Comparison of ENCODE assay signal across 8 cellular contexts in genomic region chr19:35135389-35135909, GRCh38. TPM values are rescaled to one million over a fixed set of nuclear protein-coding genes. Genes with fewer than 3 reads are reported as not detected.
DNase-seq lines count a peak whose midpoint lies in the region; ATAC-seq, FAIRE-seq and TF ChIP-seq lines count a peak whose summit lies in the region.

No MANE protein-coding gene starts in this region.

- 0% methylated on average over 7 of the region's 7 CpGs for WGBS in A549 (ENCODE audit: missing lambda C conversion rate)

- in situ Hi-C loops in GM13977 (cut with MboI; ENCODE audit: low pct_unique_long_range_greater_than_20kb, low sequenced_read_pairs, unreplicated experiment): no loop called here

- peak; percentile 95 for TF ChIP-seq CTCF in A549 (IDR thresholded peaks at IDR 0.05)
- peak; percentile 93 for TF ChIP-seq CTCF in GM13977 (IDR thresholded peaks at IDR 0.05; ENCODE audit: extremely low read depth, insufficient read depth, missing control alignments)
- peak; percentile 92 for TF ChIP-seq CTCF in lower lobe of right lung (IDR thresholded peaks at IDR 0.05)

- ATAC-seq in A549 (peak; percentile 64 to 91), lower lobe of right lung (peak; percentile 78 to 80), GM19328 (IDR thresholded peaks at IDR 0.05; ENCODE audit: unreplicated experiment) (no peak)

- H3K4me1 ChIP-seq in A549: peaks cover 5% of the 10 kb centered on the region; the same call in 1 of the 3 replicates
- peaks cover 17% of the 10 kb centered on the region for H3K4me1 ChIP-seq in lower lobe of right lung

- no peak overlapping the region for H3K4me3 ChIP-seq in A549
- peak overlapping the region; percentile 7 for H3K4me3 ChIP-seq in lower lobe of right lung

- TF ChIP-seq RAD21 in A549 (conservative IDR thresholded peaks at IDR 0.05 in 1 of 2, IDR thresholded peaks at IDR 0.05 in 1 of 2): peak; percentile 76 to 86

- CTCF ChIA-PET in A549 (lab: Yijun Ruan, JAX): interaction anchor here (0.6 to 11.0 kb wide), 65 partner anchors 11 to 496 kb away, joined by 3 to 148 read pairs (median 6); partner anchors contain the start of genes FXYD3, FXYD5, HAMP and ZNF30

- POLR2A ChIA-PET in A549 (lab: Yijun Ruan, JAX): interaction anchor here (0.8 kb wide), 1 partner anchor 129 kb away, joined by 3 read pairs; no protein-coding TSS in a partner anchor

- no peaks in the 10 kb centered on the region for H3K9me3 ChIP-seq in A549
- H3K9me3 ChIP-seq in lower lobe of right lung: no peaks in the 10 kb centered on the region

- no peaks in the 10 kb centered on the region for H3K27me3 ChIP-seq in lower lobe of right lung (ENCODE audit: low read depth)

- TF ChIP-seq POLR2A in A549 (IDR thresholded peaks at IDR 0.05; ENCODE audit: low read length): no peak

- no peak for TF ChIP-seq EP300 in A549 (IDR thresholded peaks at IDR 0.05)

- DNase-seq in A549 (ENCODE audit: low read depth in 1 of 2, low spot score in 1 of 2) (peak; percentile 81 to 99), GM13977 (ENCODE audit: low spot score) (peak; percentile 93), NCI-H226 (peak; percentile 30), dermis microvascular lymphatic vessel endothelial cell (ENCODE audit: low read depth in 2 of 2) (peak; percentile 35 to 71), lower lobe of right lung (peak; percentile 83)
- DNase-seq in activated CD4-positive, alpha-beta T cell treated with anti-CD3 and anti-CD28 coated beads, Interleukin-2, amount 50 U/mL, for 1 hour: peak; percentile 66
- peak; percentile 41 for DNase-seq in stimulated activated CD8-positive, alpha-beta memory T cell treated with anti-CD3 and anti-CD28 coated beads, Interleukin-12 subunit alpha, Interleukin-12 subunit beta, amount 100 ng/mL, for 1 hour (ENCODE audit: low read depth)

- no peak overlapping the region for H3K4me2 ChIP-seq in A549

- peak; percentile 92 for FAIRE-seq in A549 (lab: Jason Lieb, UNC)

- no peaks in the 10 kb centered on the region for H3K36me3 ChIP-seq in lower lobe of right lung

- intact Hi-C loops in lower lobe of right lung (cut with DNase I): no loop called here

- H3K27ac ChIP-seq in A549 (no peak overlapping the region), lower lobe of right lung (peak overlapping the region; percentile 46)

TF ChIP-seq in A549, 52 proteins besides CTCF, POLR2A, EP300 and RAD21:
- no peak for TF ChIP-seq RFX5 (IDR thresholded peaks at IDR 0.05)
- TF ChIP-seq, protein P1, sequence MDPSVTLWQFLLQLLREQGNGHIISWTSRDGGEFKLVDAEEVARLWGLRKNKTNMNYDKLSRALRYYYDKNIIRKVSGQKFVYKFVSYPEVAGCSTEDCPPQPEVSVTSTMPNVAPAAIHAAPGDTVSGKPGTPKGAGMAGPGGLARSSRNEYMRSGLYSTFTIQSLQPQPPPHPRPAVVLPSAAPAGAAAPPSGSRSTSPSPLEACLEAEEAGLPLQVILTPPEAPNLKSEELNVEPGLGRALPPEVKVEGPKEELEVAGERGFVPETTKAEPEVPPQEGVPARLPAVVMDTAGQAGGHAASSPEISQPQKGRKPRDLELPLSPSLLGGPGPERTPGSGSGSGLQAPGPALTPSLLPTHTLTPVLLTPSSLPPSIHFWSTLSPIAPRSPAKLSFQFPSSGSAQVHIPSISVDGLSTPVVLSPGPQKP (IDR thresholded peaks at IDR 0.05; ENCODE audit: low read depth, low read length): no peak
- TF ChIP-seq, protein P2, sequence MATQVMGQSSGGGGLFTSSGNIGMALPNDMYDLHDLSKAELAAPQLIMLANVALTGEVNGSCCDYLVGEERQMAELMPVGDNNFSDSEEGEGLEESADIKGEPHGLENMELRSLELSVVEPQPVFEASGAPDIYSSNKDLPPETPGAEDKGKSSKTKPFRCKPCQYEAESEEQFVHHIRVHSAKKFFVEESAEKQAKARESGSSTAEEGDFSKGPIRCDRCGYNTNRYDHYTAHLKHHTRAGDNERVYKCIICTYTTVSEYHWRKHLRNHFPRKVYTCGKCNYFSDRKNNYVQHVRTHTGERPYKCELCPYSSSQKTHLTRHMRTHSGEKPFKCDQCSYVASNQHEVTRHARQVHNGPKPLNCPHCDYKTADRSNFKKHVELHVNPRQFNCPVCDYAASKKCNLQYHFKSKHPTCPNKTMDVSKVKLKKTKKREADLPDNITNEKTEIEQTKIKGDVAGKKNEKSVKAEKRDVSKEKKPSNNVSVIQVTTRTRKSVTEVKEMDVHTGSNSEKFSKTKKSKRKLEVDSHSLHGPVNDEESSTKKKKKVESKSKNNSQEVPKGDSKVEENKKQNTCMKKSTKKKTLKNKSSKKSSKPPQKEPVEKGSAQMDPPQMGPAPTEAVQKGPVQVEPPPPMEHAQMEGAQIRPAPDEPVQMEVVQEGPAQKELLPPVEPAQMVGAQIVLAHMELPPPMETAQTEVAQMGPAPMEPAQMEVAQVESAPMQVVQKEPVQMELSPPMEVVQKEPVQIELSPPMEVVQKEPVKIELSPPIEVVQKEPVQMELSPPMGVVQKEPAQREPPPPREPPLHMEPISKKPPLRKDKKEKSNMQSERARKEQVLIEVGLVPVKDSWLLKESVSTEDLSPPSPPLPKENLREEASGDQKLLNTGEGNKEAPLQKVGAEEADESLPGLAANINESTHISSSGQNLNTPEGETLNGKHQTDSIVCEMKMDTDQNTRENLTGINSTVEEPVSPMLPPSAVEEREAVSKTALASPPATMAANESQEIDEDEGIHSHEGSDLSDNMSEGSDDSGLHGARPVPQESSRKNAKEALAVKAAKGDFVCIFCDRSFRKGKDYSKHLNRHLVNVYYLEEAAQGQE (IDR thresholded peaks at IDR 0.05): peak; percentile 77
- TF ChIP-seq FOSL2 (IDR thresholded peaks at IDR 0.05): no peak
- TF ChIP-seq FOSL2 (CRISPR knock-in tag; IDR thresholded peaks at IDR 0.05): no peak
- TF ChIP-seq ESRRA (IDR thresholded peaks at IDR 0.05; ENCODE audit: borderline replicate concordance, low read length): no peak
- no peak for TF ChIP-seq ATOH8 (CRISPR knock-in tag; IDR thresholded peaks at IDR 0.05; ENCODE audit: low read depth)
- TF ChIP-seq SMC3 (IDR thresholded peaks at IDR 0.05): peak; percentile 95
- TF ChIP-seq MAZ (IDR thresholded peaks at IDR 0.05; ENCODE audit: borderline replicate concordance, low read depth, low read length): 0 out of 2 replicates have a peak, but pooled peaks have one; percentile 28
- no peak for TF ChIP-seq PBX3 (IDR thresholded peaks at IDR 0.05)

RNA-seq across cellular contexts. Expression of gene LGI4, which starts 0.6 kb away (rescaled TPM):
- polyA plus RNA-seq in A549 (2011; rRNA removed) (0.06 and 0.13 TPM in 2 replicates), A549 (2017; fragmentation: RNase III; extraction: RNeasy Plus Mini Kit Qiagen cat#74134 plus additional on column Dnase treatment) (0.09 to 0.16 TPM (median 0.12 TPM) in 3 replicates)
- polyA plus RNA-seq in A549 (2012; cell fraction: cytosol; rRNA removed): 0.06 and 0.09 TPM in 2 replicates
- 0.92 and 1.1 TPM in 2 replicates for polyA plus RNA-seq in A549 (2012; cell fraction: nucleus; rRNA removed)
- 0.21 and 0.29 TPM in 2 replicates for polyA minus RNA-seq in A549 (2011; rRNA and poly(A)+ RNA removed)
- total RNA-seq in dermis microvascular lymphatic vessel endothelial cell (not detected in 2 replicates), lower lobe of right lung (6.3 TPM)

RNA-seq across cellular contexts. Expression of gene FXYD1, which starts 3.2 kb away (rescaled TPM):
- polyA plus RNA-seq in A549 (2011; rRNA removed) (not detected in 2 replicates), A549 (2017; fragmentation: RNase III; extraction: RNeasy Plus Mini Kit Qiagen cat#74134 plus additional on column Dnase treatment) (not detected in 3 replicates)
- 0.06 and 0.13 TPM in 2 replicates for polyA plus RNA-seq in A549 (2012; cell fraction: cytosol; rRNA removed)
- polyA plus RNA-seq in A549 (2012; cell fraction: nucleus; rRNA removed): 0.10 and 0.13 TPM in 2 replicates
- not detected in 2 replicates for polyA minus RNA-seq in A549 (2011; rRNA and poly(A)+ RNA removed)
- total RNA-seq in dermis microvascular lymphatic vessel endothelial cell (not detected in 2 replicates), lower lobe of right lung (49.7 TPM)

RNA-seq across cellular contexts. Expression of gene FXYD7, which starts 7.6 kb away (rescaled TPM):
- polyA plus RNA-seq in A549 (2011; rRNA removed) (not detected in 2 replicates), A549 (2017; fragmentation: RNase III; extraction: RNeasy Plus Mini Kit Qiagen cat#74134 plus additional on column Dnase treatment) (0.15 TPM in 1 of 3 replicates, not detected in the others)
- 0.20 and 0.21 TPM in 2 replicates for polyA plus RNA-seq in A549 (2012; cell fraction: cytosol; rRNA removed)
- 0.09 and 0.12 TPM in 2 replicates for polyA plus RNA-seq in A549 (2012; cell fraction: nucleus; rRNA removed)
- polyA minus RNA-seq in A549 (2011; rRNA and poly(A)+ RNA removed): not detected in 2 replicates
- total RNA-seq in dermis microvascular lymphatic vessel endothelial cell (not detected in 2 replicates), lower lobe of right lung (not detected)

RNA-seq across cellular contexts. Expression of gene FXYD5, which starts 19.1 kb away (rescaled TPM):
- 70.8 and 77.3 TPM in 2 replicates for polyA plus RNA-seq in A549 (2011; rRNA removed)
- 191 and 198 TPM in 2 replicates for polyA plus RNA-seq in A549 (2012; cell fraction: cytosol; rRNA removed)
- 126 and 158 TPM in 2 replicates for polyA plus RNA-seq in A549 (2012; cell fraction: nucleus; rRNA removed)
- 106 to 116 TPM (median 113 TPM) in 3 replicates for polyA plus RNA-seq in A549 (2017; fragmentation: RNase III; extraction: RNeasy Plus Mini Kit Qiagen cat#74134 plus additional on column Dnase treatment)
- polyA minus RNA-seq in A549 (2011; rRNA and poly(A)+ RNA removed): 154 and 174 TPM in 2 replicates
- total RNA-seq in dermis microvascular lymphatic vessel endothelial cell: 17.1 and 22.4 TPM in 2 replicates
- total RNA-seq in lower lobe of right lung: 152 TPM

RNA-seq across cellular contexts. Expression of gene FXYD3, which starts 19.8 kb away (rescaled TPM):
- polyA plus RNA-seq in A549 (2011; rRNA removed) (0.32 and 0.46 TPM in 2 replicates), A549 (2017; fragmentation: RNase III; extraction: RNeasy Plus Mini Kit Qiagen cat#74134 plus additional on column Dnase treatment) (0.16 TPM in 1 of 3 replicates, not detected in the others)
- 0.05 and 0.07 TPM in 2 replicates for polyA plus RNA-seq in A549 (2012; cell fraction: cytosol; rRNA removed)
- polyA plus RNA-seq in A549 (2012; cell fraction: nucleus; rRNA removed): 0.17 TPM in 1 of 2 replicates, not detected in the other
- polyA minus RNA-seq in A549 (2011; rRNA and poly(A)+ RNA removed): not detected in 2 replicates
- total RNA-seq in dermis microvascular lymphatic vessel endothelial cell (not detected in 2 replicates), lower lobe of right lung (135 TPM)

Comparison
In these comparisons a context has a peak if more than half of its experiments do, and no peak if none do; other contexts are left out.
1. DNase-seq: peak in every context shown above with its lines; median percentile 93 in GM13977; 90 in A549; 83 in lower lobe of right lung; 66 in activated CD4-positive, alpha-beta T cell treated with anti-CD3 and anti-CD28 coated beads, Interleukin-2, amount 50 U/mL, for 1 hour; 53 in dermis microvascular lymphatic vessel endothelial cell; 41 in stimulated activated CD8-positive, alpha-beta memory T cell treated with anti-CD3 and anti-CD28 coated beads, Interleukin-12 subunit alpha, Interleukin-12 subunit beta, amount 100 ng/mL, for 1 hour; 30 in NCI-H226.
2. RNA of gene FXYD1, which starts 3.2 kb away (total RNA-seq): 49.7 TPM in lower lobe of right lung (single experiment); not detected in dermis microvascular lymphatic vessel endothelial cell; every median in the first group is over 10 times any median in the second.
3. Peak in every context shown above with its lines, with median percentiles within 50 percentile points of each other: CTCF ChIP-seq.